ENCODE assay signal across 8 cellular contexts in the genomic region with DNA sequence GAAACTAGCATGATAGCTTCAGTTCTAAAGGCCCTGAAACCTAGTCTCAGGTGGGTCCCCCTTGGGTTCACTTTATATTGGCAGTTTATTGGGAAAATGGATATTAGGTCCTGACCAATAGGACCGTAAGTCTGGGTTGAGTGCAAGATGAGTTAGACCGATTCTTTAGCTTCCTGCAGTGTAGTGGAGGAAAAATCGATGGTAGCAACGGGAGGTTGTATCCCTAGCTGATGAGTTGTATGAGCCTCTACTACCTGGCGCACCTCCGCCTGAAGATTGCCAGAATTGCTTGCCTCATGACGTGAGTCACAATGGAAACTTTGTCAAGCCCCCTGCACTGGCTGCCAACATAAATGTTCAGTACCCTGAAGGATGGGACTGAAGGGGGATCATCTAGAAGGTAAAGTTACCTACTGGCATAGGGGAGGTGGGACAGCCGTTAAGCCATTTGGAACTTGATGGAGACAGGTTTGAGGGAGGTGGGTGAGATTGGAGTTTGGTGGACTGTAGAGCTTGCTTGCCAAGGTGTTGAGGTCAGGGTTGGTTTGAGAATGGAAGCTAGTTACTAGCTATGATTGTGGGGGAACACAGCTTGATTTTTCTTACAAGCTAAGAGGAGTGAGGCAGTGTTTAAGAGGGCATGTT. TPM values are rescaled to one million over a fixed set of nuclear protein-coding genes. Genes with fewer than 3 reads are reported as not detected.
A peak's percentile ranks its signal among the peaks of the same experiment; 100 is the strongest.
DNase-seq lines count a peak whose midpoint lies in the region; ATAC-seq, FAIRE-seq and TF ChIP-seq lines count a peak whose summit lies in the region.

No MANE protein-coding gene starts in this region.

- H3K36me3 ChIP-seq in BLaER1 treated with 17β-estradiol and CSF1 and Interleukin-3, amounts not matched to agents 10 nM and 100 nM, result peaks cover 77 to 83% (median 79%) of the 10 kb centered on the region in 11 experiments
- peaks cover 20 to 68% (median 37%) of the 10 kb centered on the region in 4 donors for H3K36me3 ChIP-seq in right lobe of liver

- TF ChIP-seq POLR2A in right lobe of liver (IDR thresholded peaks at IDR 0.05), result peak; percentile 46
- TF ChIP-seq POLR2A in GM18505 (IDR thresholded peaks at IDR 0.05; ENCODE audit: borderline replicate concordance, extremely low read depth, insufficient read depth, insufficient read length), result no peak

- DNase-seq in NAMALWA (ENCODE audit: low spot score), result peak; percentile 69
- DNase-seq in activated naive CD8-positive, alpha-beta T cell treated with anti-CD3 and anti-CD28 coated beads for 36 hours, result peak; percentile 40
- no peak for DNase-seq in right lobe of liver
- DNase-seq in frontal cortex (ENCODE audit: low spot score in 2 of 2), result no peak
- DNase-seq in left colon, result no peak

- H3K9me3 Mint-ChIP-seq in activated naive CD8-positive, alpha-beta T cell treated with anti-CD3 and anti-CD28 coated beads for 36 hours, result peaks cover 4% of the 10 kb centered on the region

- peak overlapping the region; percentile 86 to 99 (median 91) for H3K4me3 ChIP-seq in BLaER1 treated with 17β-estradiol and CSF1 and Interleukin-3, amounts not matched to agents 10 nM and 100 nM
- H3K4me3 ChIP-seq in right lobe of liver, result no peak overlapping the region

- H3K4me1 Mint-ChIP-seq in activated naive CD8-positive, alpha-beta T cell treated with anti-CD3 and anti-CD28 coated beads for 36 hours, result peaks cover 57% of the 10 kb centered on the region

- peak overlapping the region; percentile 88 to 99 (median 95) for H3K4me2 ChIP-seq in BLaER1 treated with 17β-estradiol and CSF1 and Interleukin-3, amounts not matched to agents 10 nM and 100 nM

- FAIRE-seq in frontal cortex (lab: Jason Lieb, UNC), result no peak

- 61% methylated on average over 7 of the region's 8 CpGs for WGBS in right lobe of liver (ENCODE audit: insufficient coverage, low coverage, low lambda C conversion rate, missing lambda C conversion rate)

- peak overlapping the region; percentile 97 for H3K27ac Mint-ChIP-seq in activated naive CD8-positive, alpha-beta T cell treated with anti-CD3 and anti-CD28 coated beads for 36 hours

- peak overlapping the region; percentile 28 to 100 (median 98); a peak in 21 of 22 replicates for H3K27ac ChIP-seq in BLaER1 treated with 17β-estradiol and CSF1 and Interleukin-3, amounts not matched to agents 10 nM and 100 nM
- H3K27ac ChIP-seq in right lobe of liver, result peak overlapping the region in 1 of 3 donors; percentile 5

- H3K27me3 ChIP-seq in BLaER1 treated with 17β-estradiol and CSF1 and Interleukin-3, amounts not matched to agents 10 nM and 100 nM, result no peaks in the 10 kb centered on the region
- H3K27me3 ChIP-seq in right lobe of liver, result no peaks in the 10 kb centered on the region

- H3K27me3 Mint-ChIP-seq in activated naive CD8-positive, alpha-beta T cell treated with anti-CD3 and anti-CD28 coated beads for 36 hours, result peaks cover 70% of the 10 kb centered on the region

- H4K20me1 ChIP-seq in BLaER1 treated with 17β-estradiol and CSF1 and Interleukin-3, amounts not matched to agents 10 nM and 100 nM, result peaks cover 63 to 89% (median 78%) of the 10 kb centered on the region in 11 experiments

- no peak for TF ChIP-seq CTCF in right lobe of liver (IDR thresholded peaks at IDR 0.05)

- H3K9me3 ChIP-seq in BLaER1 treated with 17β-estradiol and CSF1 and Interleukin-3, amounts not matched to agents 10 nM and 100 nM (replicated peaks in 1 of 11), result peaks cover 0 to 23% (median 0%) of the 10 kb centered on the region in 11 experiments; a peak in 9 of 22 replicates
- H3K9me3 ChIP-seq in right lobe of liver, result no peaks in the 10 kb centered on the region

- H3K9ac ChIP-seq in BLaER1 treated with 17β-estradiol and CSF1 and Interleukin-3, amounts not matched to agents 10 nM and 100 nM, result peak overlapping the region; percentile 90 to 100 (median 98)

- intact Hi-C loops in right lobe of liver (cut with DNase I) (no loop called here), left colon (cut with DNase I, micrococcal nuclease) (loop anchor here (5.0 to 10.0 kb wide), 2 partner anchors 95 to 367 kb away; no protein-coding TSS in a partner anchor)

- peaks cover 10 to 57% (median 34%) of the 10 kb centered on the region in 10 experiments for H3K4me1 ChIP-seq in BLaER1 treated with 17β-estradiol and CSF1 and Interleukin-3, amounts not matched to agents 10 nM and 100 nM
- H3K4me1 ChIP-seq in right lobe of liver, result peaks cover 0 to 30% (median 11%) of the 10 kb centered on the region in 4 donors

- H3K36me3 Mint-ChIP-seq in activated naive CD8-positive, alpha-beta T cell treated with anti-CD3 and anti-CD28 coated beads for 36 hours, result peaks cover 78% of the 10 kb centered on the region

- peak overlapping the region; percentile 97 for H3K4me3 Mint-ChIP-seq in activated naive CD8-positive, alpha-beta T cell treated with anti-CD3 and anti-CD28 coated beads for 36 hours

- no peak for ATAC-seq in right lobe of liver
- no peak for ATAC-seq in GM18505 (IDR thresholded peaks at IDR 0.05; ENCODE audit: unreplicated experiment)
- ATAC-seq in left colon, result no peak
- no peak for ATAC-seq in HG03135 (IDR thresholded peaks at IDR 0.05; ENCODE audit: unreplicated experiment)

RNA-seq across cellular contexts. Expression of gene RCC1, which starts 4.0 kb away (rescaled TPM):
- 100 to 1,000 TPM; 133 to 138 TPM for total RNA-seq in activated naive CD8-positive, alpha-beta T cell treated with anti-CD3 and anti-CD28 coated beads for 36 hours
- total RNA-seq in right lobe of liver (10 to 100 TPM in 5 of 6 experiments, 1 to 10 TPM in 1; 9.5 to 29.6 (median 18.0) TPM), frontal cortex (15.1 TPM), left colon (10 to 100 TPM; 22.1 to 34.8 TPM)

RNA-seq across cellular contexts. Expression of gene TRNAU1AP, which starts 43.1 kb away (rescaled TPM):
- 10 to 100 TPM; 42.6 to 43.2 TPM for total RNA-seq in activated naive CD8-positive, alpha-beta T cell treated with anti-CD3 and anti-CD28 coated beads for 36 hours
- total RNA-seq in right lobe of liver (10 to 100 TPM in 1 of 6 experiments, 1 to 10 TPM in 5; 5.2 to 14.8 (median 7.3) TPM), frontal cortex (35.1 TPM), left colon (10 to 100 TPM; 14.7 to 18.3 TPM)

Comparison
In these comparisons a context has a peak if more than half of its experiments do, and no peak if none do; other contexts are left out.
1. H3K4me3 ChIP-seq: peak in BLaER1 treated with 17β-estradiol and CSF1 and Interleukin-3, amounts not matched to agents 10 nM and 100 nM (10 of 10); none in right lobe of liver (0 of 3).
2. DNase-seq: peak in NAMALWA (single experiment) and activated naive CD8-positive, alpha-beta T cell treated with anti-CD3 and anti-CD28 coated beads for 36 hours (single experiment); none in right lobe of liver (0 of 3), frontal cortex (0 of 2) and left colon (0 of 2).
3. intact Hi-C loops: an anchor here in left colon (5.0 to 10.0 kb wide); none called in right lobe of liver.